ENCODE assay signal across 11 cellular contexts in the genomic region with DNA sequence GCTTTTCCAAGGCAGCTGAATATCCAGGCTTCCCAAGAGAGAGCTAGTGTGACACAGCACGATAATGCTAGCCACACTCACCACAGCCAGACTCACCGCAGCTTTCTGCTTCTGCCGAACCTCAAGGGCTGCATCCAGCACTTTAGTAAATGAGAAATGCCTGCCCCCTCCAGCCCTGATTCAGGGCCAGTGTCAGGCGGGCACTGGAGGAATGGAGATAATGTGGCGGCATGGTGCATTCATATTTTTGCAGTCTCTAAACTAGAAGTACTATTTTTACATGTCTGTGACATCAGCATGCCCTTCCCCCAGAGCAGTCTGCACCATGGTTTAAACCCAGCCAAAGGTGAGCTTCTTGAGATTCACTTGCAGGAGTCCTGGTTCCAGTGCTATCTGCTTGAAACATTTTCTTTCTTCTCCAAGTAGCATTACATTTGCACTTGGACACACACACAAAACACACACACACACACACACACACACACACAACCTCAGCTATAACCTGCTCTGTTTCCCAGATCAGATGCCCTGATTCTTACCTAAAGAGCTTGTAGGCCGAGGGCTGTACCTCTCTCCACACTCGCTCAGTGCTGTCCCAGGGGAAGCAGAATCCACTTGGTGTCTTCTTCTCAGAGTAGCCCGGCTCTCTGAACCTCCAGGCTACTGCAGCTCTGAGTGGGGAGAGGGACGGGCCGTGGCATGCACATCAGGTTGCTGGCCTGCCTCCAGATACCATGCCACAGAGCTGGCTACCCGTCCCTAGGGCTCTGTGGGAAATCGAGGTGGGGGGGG. TPM values are rescaled to one million over a fixed set of nuclear protein-coding genes. Genes with fewer than 3 reads are reported as not detected.
DNase-seq lines count a peak whose midpoint lies in the region; ATAC-seq lines count a peak whose summit lies in the region.
"Had no signal": no experiment of that assay in that cellular context is flagged by ENCODE, and none has a peak within 500 bp of the region (broad histone marks: within the 10 kb centered on the region; RNA-seq: fewer than 3 reads in every experiment).

A gene (minus strand): TSS at position 673 of the 792 bp plus-strand sequence. CDS start 71,963 bp downstream, outside the sequence.

- intact Hi-C loops in Right ventricle myocardium inferior (cut with DNase I) (no loop called here), posterior cingulate gyrus (cut with DNase I) (no loop called here)

- peak; percentile 84 for DNase-seq in Daoy (ENCODE audit: low read depth)
- DNase-seq in T1000 (lab: John Stamatoyannopoulos, UW) = peak; percentile 52
- peak; percentile 62 for DNase-seq in Right ventricle myocardium inferior (ENCODE audit: missing footprints)
- peak; percentile 48 to 93 (median 64) for DNase-seq in posterior cingulate gyrus
- no peak for DNase-seq in activated CD4-positive, alpha-beta T cell treated with anti-CD3 and anti-CD28 coated beads, Interleukin-2, amount 50 U/mL, for 48 hours
- DNase-seq in UCSD-AML1 (lab: John Stamatoyannopoulos, UW; ENCODE audit: unreplicated experiment) = no peak
- no peak for DNase-seq in NOMO-1 (lab: John Stamatoyannopoulos, UW; ENCODE audit: unreplicated experiment in 2 of 2)
- no peak for DNase-seq in SKM-1 treated with dmso at 0.1 percent for 144 hours (lab: John Stamatoyannopoulos, UW; ENCODE audit: unreplicated experiment)
- DNase-seq: cortex of kidney, DMS153 had no signal

- peak; percentile 85 for ATAC-seq in Right ventricle myocardium inferior

RNA-seq across cellular contexts. Expression of the gene that starts here (rescaled TPM):
- 0.33 and 0.63 TPM in 2 replicates for total RNA-seq in Daoy (2014; rRNA removed; shearing (Covaris generic))
- 57.0 TPM for total RNA-seq in Right ventricle myocardium inferior
- total RNA-seq: natural killer cell treated with Interleukin-12 subunit alpha and Interleukin-12 subunit beta and Interleukin-15 and Interleukin-18, amount 100 ng/mL, for 72 hours had no signal

Comparison
In these comparisons a context has a peak if more than half of its experiments do, and no peak if none do; other contexts are left out.
1. RNA of the gene that starts here (total RNA-seq): 57.0 TPM in Right ventricle myocardium inferior (single experiment); 0.33 to 0.63 TPM in Daoy; every median in the first group is over 10 times any median in the second.
2. Peak in DNase-seq in Daoy; RNA of the gene not detected or under 1 TPM.
3. DNase-seq: peak in T1000 (single experiment), Right ventricle myocardium inferior (single experiment) and posterior cingulate gyrus (10 of 10); none in activated CD4-positive, alpha-beta T cell treated with anti-CD3 and anti-CD28 coated beads, Interleukin-2, amount 50 U/mL, for 48 hours (0 of 2), UCSD-AML1 (single experiment), NOMO-1 (0 of 2) and SKM-1 treated with dmso at 0.1 percent for 144 hours (single experiment).